In genomic region chr11:46120361-46120710, GRCh38 we compare ENCODE assay signal across 8 cellular contexts. TPM values are rescaled to one million over a fixed set of nuclear protein-coding genes. Genes with fewer than 3 reads are reported as not detected.
A peak's percentile ranks its signal among the peaks of the same experiment; 100 is the strongest.
DNase-seq lines count a peak whose midpoint lies in the region; ATAC-seq and TF ChIP-seq lines count a peak whose summit lies in the region.

No MANE protein-coding gene starts in this region.

- peak overlapping the region; percentile 91 for H3K27ac ChIP-seq in cingulate gyrus (ENCODE audit: low read depth, low read length)

- no peak for TF ChIP-seq CTCF in GM12875 (IDR thresholded peaks at IDR 0.05; ENCODE audit: borderline replicate concordance, insufficient read depth, low read depth, low read length)

- DNase-seq in RKO (ENCODE audit: low spot score) (peak; percentile 52), midbrain (lab: John Stamatoyannopoulos, UW) (peak; percentile 63), ureter (ENCODE audit: low spot score) (peak; percentile 49), NCI-H446 (lab: John Stamatoyannopoulos, UW) (no peak), NCI-H524 treated with DMSO at 0.1 percent for 48 hours (lab: John Stamatoyannopoulos, UW) (no peak)

- peak overlapping the region; percentile 73 for H3K4me3 ChIP-seq in GM12875 (ENCODE audit: low read depth, low read length)

- no peak for ATAC-seq in HG02870 (IDR thresholded peaks at IDR 0.05; ENCODE audit: unreplicated experiment)

RNA-seq across cellular contexts. Expression of gene PHF21A, which starts 0.9 kb away (rescaled TPM):
- 51.1 TPM for total RNA-seq in ureter

Comparison
In these comparisons a context has a peak if more than half of its experiments do, and no peak if none do; other contexts are left out.
1. DNase-seq: peak in RKO (single experiment), midbrain (single experiment) and ureter (single experiment); none in NCI-H446 (0 of 2) and NCI-H524 treated with DMSO at 0.1 percent for 48 hours (single experiment).